Comparison of ENCODE assay signal across 8 cellular contexts in the genomic region with DNA sequence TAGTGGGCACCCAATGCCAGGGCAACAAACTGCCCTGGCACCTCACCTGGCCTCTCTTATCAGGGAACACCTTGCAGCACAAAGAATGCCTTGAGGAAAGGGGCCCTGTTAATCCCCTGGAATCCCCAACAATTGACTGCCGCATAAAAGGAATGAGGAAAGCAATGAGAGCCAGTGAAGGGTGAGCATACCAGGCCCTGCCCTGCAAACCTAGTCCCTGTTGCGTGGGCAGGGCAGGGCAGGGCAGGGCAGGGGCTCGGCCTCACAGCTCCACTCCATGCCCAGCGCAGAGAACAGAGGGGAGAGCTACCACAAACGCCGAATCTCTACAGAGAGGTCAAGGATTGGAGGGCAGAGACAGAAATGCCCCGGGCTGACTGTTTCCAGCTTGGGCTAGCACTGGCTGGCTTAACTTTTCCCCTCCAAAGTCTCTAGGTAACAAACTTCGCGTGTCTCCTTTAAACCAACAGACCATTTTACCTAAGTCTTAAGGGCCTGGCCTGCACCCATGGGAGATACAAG. TPM values are rescaled to one million over a fixed set of nuclear protein-coding genes. Genes with fewer than 3 reads are reported as not detected.
DNase-seq lines count a peak whose midpoint lies in the region; ATAC-seq and TF ChIP-seq lines count a peak whose summit lies in the region.

No MANE protein-coding gene starts in this region.

- H3K14ac ChIP-seq in mesenchymal stem cell (ENCODE audit: low read length in 2 of 2), result peak overlapping the region in 1 of 2 experiments; percentile 97

- H3K23ac ChIP-seq in mesenchymal stem cell (ENCODE audit: low read length in 2 of 2), result peak overlapping the region in 1 of 2 experiments; percentile 66

- H3K9ac ChIP-seq in ES-I3 (ENCODE audit: low read depth, low read length) (peak overlapping the region; percentile 80), OCI-LY1 (ENCODE audit: low read length) (peak overlapping the region; percentile 96), colonic mucosa (ENCODE audit: low read depth in 2 of 2, low read length in 2 of 2) (peak overlapping the region; percentile 96 to 99), mesenchymal stem cell (ENCODE audit: low read length) (peak overlapping the region; percentile 95)

- H3K4me1 ChIP-seq in ES-I3 (ENCODE audit: insufficient read depth, low read length), result peaks cover 27% of the 10 kb centered on the region
- peaks cover 56% of the 10 kb centered on the region for H3K4me1 ChIP-seq in OCI-LY1 (ENCODE audit: insufficient read depth, low read length, severe bottlenecking)
- peaks cover 44% of the 10 kb centered on the region for H3K4me1 ChIP-seq in colonic mucosa
- H3K4me1 ChIP-seq in mesenchymal stem cell (ENCODE audit: control insufficient read depth, insufficient read depth, low read depth, low read length), result peaks cover 36% of the 10 kb centered on the region

- peak; percentile 77 for DNase-seq in colonic mucosa
- DNase-seq in mesenchymal stem cell, result peak; percentile 46
- peak; percentile 51 for DNase-seq in ureter (ENCODE audit: low spot score)
- DNase-seq in amniotic stem cell (lab: John Stamatoyannopoulos, UW), result no peak

- peak overlapping the region; percentile 95 for H3K4me3 ChIP-seq in OCI-LY1 (ENCODE audit: low read depth, low read length, poor library complexity, severe bottlenecking)
- H3K4me3 ChIP-seq in colonic mucosa, result peak overlapping the region; percentile 88
- H3K4me3 ChIP-seq in mesenchymal stem cell (ENCODE audit: insufficient read depth in 1 of 2, low read depth in 1 of 2, low read length in 2 of 2), result peak overlapping the region; percentile 91 to 97

- H3K9me2 ChIP-seq in OCI-LY1 (ENCODE audit: low read depth, low read length), result no peaks in the 10 kb centered on the region

- H3K9me3 ChIP-seq in ES-I3 (ENCODE audit: control insufficient read depth, insufficient read depth, low read length) (no peaks in the 10 kb centered on the region), OCI-LY1 (ENCODE audit: low read length) (no peaks in the 10 kb centered on the region), colonic mucosa (no peaks in the 10 kb centered on the region), mesenchymal stem cell (ENCODE audit: control insufficient read depth, low read length) (no peaks in the 10 kb centered on the region)

- intact Hi-C loops in colonic mucosa (cut with DNase I), result loop anchor here (5.0 kb wide), 1 partner anchor 42 kb away; no protein-coding TSS in a partner anchor

- no peak overlapping the region for H2AFZ ChIP-seq in OCI-LY1 (ENCODE audit: low read length)
- no peak overlapping the region for H2AFZ ChIP-seq in mesenchymal stem cell (ENCODE audit: low read depth, low read length)

- ATAC-seq in GM19328 (IDR thresholded peaks at IDR 0.05; ENCODE audit: unreplicated experiment) (no peak), HG02870 (IDR thresholded peaks at IDR 0.05; ENCODE audit: unreplicated experiment) (no peak)

- H3K4me2 ChIP-seq in OCI-LY1 (ENCODE audit: low read length) (peak overlapping the region; percentile 100), mesenchymal stem cell (ENCODE audit: low read length, poor library complexity, severe bottlenecking) (peak overlapping the region; percentile 78)

- H3K36me3 ChIP-seq in ES-I3 (ENCODE audit: insufficient read depth, low read length), result no peaks in the 10 kb centered on the region
- H3K36me3 ChIP-seq in OCI-LY1 (ENCODE audit: insufficient read depth, low read length), result no peaks in the 10 kb centered on the region; the same call in 1 of the 2 replicates
- no peaks in the 10 kb centered on the region for H3K36me3 ChIP-seq in colonic mucosa
- H3K36me3 ChIP-seq in mesenchymal stem cell (ENCODE audit: control insufficient read depth in 1 of 2, insufficient read depth in 2 of 2, low read depth in 1 of 2, low read length in 2 of 2), result peaks cover 9 to 13% of the 10 kb centered on the region in 2 experiments

- peak overlapping the region; percentile 57 to 88 for H3K4ac ChIP-seq in mesenchymal stem cell (ENCODE audit: low read depth in 1 of 2, low read length in 2 of 2)

- 17% methylated on average over 9 of the region's 9 CpGs for WGBS in mesenchymal stem cell

- H2AK5ac ChIP-seq in mesenchymal stem cell (ENCODE audit: low read length, severe bottlenecking), result no peak overlapping the region

- H2BK120ac ChIP-seq in mesenchymal stem cell (ENCODE audit: low read depth, low read length), result peak overlapping the region; percentile 74

- no peaks in the 10 kb centered on the region for H4K20me1 ChIP-seq in OCI-LY1 (ENCODE audit: insufficient read depth, low read length)

- H2BK15ac ChIP-seq in mesenchymal stem cell (ENCODE audit: low read depth, poor library complexity, severe bottlenecking), result no peak overlapping the region

- peak overlapping the region; percentile 45 to 49 for H2BK12ac ChIP-seq in mesenchymal stem cell (ENCODE audit: low read length in 2 of 2)

- peaks cover 52% of the 10 kb centered on the region for H3K79me2 ChIP-seq in OCI-LY1 (ENCODE audit: insufficient read depth, low read length)

- H3K79me1 ChIP-seq in mesenchymal stem cell (replicated peaks; ENCODE audit: low read length, poor library complexity, severe bottlenecking), result peaks cover 5% of the 10 kb centered on the region

- peak overlapping the region; percentile 68 to 99 for H3K18ac ChIP-seq in mesenchymal stem cell (ENCODE audit: low read depth in 1 of 2, low read length in 2 of 2)

- H3K27ac ChIP-seq in OCI-LY1 (ENCODE audit: low read depth, low read length, poor library complexity, severe bottlenecking), result peak overlapping the region; percentile 87
- peak overlapping the region; percentile 99 for H3K27ac ChIP-seq in colonic mucosa
- peak overlapping the region; percentile 82 for H3K27ac ChIP-seq in mesenchymal stem cell (ENCODE audit: low read length, poor library complexity, severe bottlenecking)

- H3K27me3 ChIP-seq in OCI-LY1 (ENCODE audit: insufficient read depth, low read length) (no peaks in the 10 kb centered on the region), colonic mucosa (no peaks in the 10 kb centered on the region), mesenchymal stem cell (ENCODE audit: control insufficient read depth in 1 of 2, insufficient read depth in 1 of 2, low read length in 2 of 2) (no peaks in the 10 kb centered on the region)

- TF ChIP-seq CTCF in OCI-LY1 (IDR thresholded peaks at IDR 0.05; ENCODE audit: low read length) (no peak), colonic mucosa (IDR thresholded peaks at IDR 0.05) (no peak)

- H3F3A ChIP-seq in OCI-LY1 (ENCODE audit: insufficient read depth, low read length), result no peaks in the 10 kb centered on the region

- peak overlapping the region; percentile 21 for H4K8ac ChIP-seq in mesenchymal stem cell (ENCODE audit: low read length)

- peak overlapping the region; percentile 94 for H2BK5ac ChIP-seq in mesenchymal stem cell (ENCODE audit: low read depth, low read length, poor library complexity, severe bottlenecking)

- H4K91ac ChIP-seq in mesenchymal stem cell (ENCODE audit: low read length), result peak overlapping the region; percentile 73

RNA-seq across cellular contexts. Expression of a gene that starts 1.1 kb away (rescaled TPM):
- total RNA-seq in colonic mucosa, result 100 to 1,000 TPM; 271 to 353 TPM
- polyA plus RNA-seq in mesenchymal stem cell (2013, experiment 1 of 2), result 670 TPM
- polyA plus RNA-seq in mesenchymal stem cell (2013, experiment 2 of 2), result 665 TPM
- total RNA-seq in ureter, result 372 TPM
